Comparison of ENCODE assay signal across 1 cellular context in genomic region chr1:3453891-3454810, GRCh38.
TF ChIP-seq lines count a peak whose summit lies in the region.

ARHGEF16 (plus strand) TSS chr1:3454665; CDS start chr1:3463085, 8,420 bp downstream.

TF ChIP-seq in HepG2, 621 proteins besides CTCF, POLR2A, EP300 and RAD21 (continued from another document and continues in another):
- TF ChIP-seq ZNF710 (CRISPR knock-in tag; IDR thresholded peaks at IDR 0.05; ENCODE audit: borderline replicate concordance) (peak; percentile 30; the same call in 1 of the 2 replicates), E2F1 (CRISPR knock-in tag; IDR thresholded peaks at IDR 0.05) (0 out of 2 replicates have a peak, but pooled peaks have one; percentile 57), ZNF230 (CRISPR knock-in tag; IDR thresholded peaks at IDR 0.05) (no peak; the same call in 1 of the 2 replicates), ZNF672 (CRISPR knock-in tag; IDR thresholded peaks at IDR 0.05) (peak; percentile 53; the same call in 1 of the 2 replicates), TBP (CRISPR knock-in tag; IDR thresholded peaks at IDR 0.05) (0 out of 2 replicates have a peak, but pooled peaks have one; percentile 63), TBX3 (IDR thresholded peaks at IDR 0.05; ENCODE audit: borderline replicate concordance) (no peak), ZNF792 (CRISPR knock-in tag; IDR thresholded peaks at IDR 0.05) (no peak), CC2D1A (CRISPR knock-in tag; IDR thresholded peaks at IDR 0.05) (no peak), NFE2L2 (IDR thresholded peaks at IDR 0.05; ENCODE audit: low read length) (no peak), NFRKB (IDR thresholded peaks at IDR 0.05) (no peak), ZBTB8A (CRISPR knock-in tag; IDR thresholded peaks at IDR 0.05; ENCODE audit: borderline replicate concordance, low read depth) (no peak), ZNF773 (CRISPR knock-in tag; IDR thresholded peaks at IDR 0.05; ENCODE audit: borderline replicate concordance) (no peak), HDAC2 (CRISPR knock-in tag; IDR thresholded peaks at IDR 0.05) (peak; percentile 75; the same call in 1 of the 2 replicates), RFXANK (CRISPR knock-in tag; IDR thresholded peaks at IDR 0.05) (no peak), CBX1 (IDR thresholded peaks at IDR 0.05; ENCODE audit: low read depth) (no peak), TFDP1 (CRISPR knock-in tag; IDR thresholded peaks at IDR 0.05; ENCODE audit: borderline replicate concordance) (peak; percentile 95), FOXP4 (CRISPR knock-in tag; IDR thresholded peaks at IDR 0.05) (no peak), KDM5B (CRISPR knock-in tag; IDR thresholded peaks at IDR 0.05; ENCODE audit: borderline replicate concordance) (0 out of 2 replicates have a peak, but pooled peaks have one; percentile 10), ZBTB25 (CRISPR knock-in tag; IDR thresholded peaks at IDR 0.05) (no peak), HNRNPUL1 (IDR thresholded peaks at IDR 0.05; ENCODE audit: low read depth, low read length) (no peak), MAFG (CRISPR knock-in tag; IDR thresholded peaks at IDR 0.05) (no peak), ZNF34 (CRISPR knock-in tag; IDR thresholded peaks at IDR 0.05; ENCODE audit: borderline replicate concordance) (no peak), ZNF281 (CRISPR knock-in tag; IDR thresholded peaks at IDR 0.05; ENCODE audit: borderline replicate concordance) (peak; percentile 73), ZNF432 (CRISPR knock-in tag; IDR thresholded peaks at IDR 0.05; ENCODE audit: borderline replicate concordance) (no peak), TP53 (CRISPR knock-in tag; conservative IDR thresholded peaks at IDR 0.05) (no peak), EHMT2 (IDR thresholded peaks at IDR 0.05; ENCODE audit: borderline replicate concordance, low read depth, low read length) (no peak), GRHL1 (CRISPR knock-in tag; conservative IDR thresholded peaks at IDR 0.05) (no peak), HES4 (CRISPR knock-in tag; IDR thresholded peaks at IDR 0.05; ENCODE audit: borderline replicate concordance) (peak; percentile 87; the same call in 1 of the 2 replicates), ZNF777 (CRISPR knock-in tag; IDR thresholded peaks at IDR 0.05) (no peak), BCL3 (CRISPR knock-in tag; IDR thresholded peaks at IDR 0.05) (no peak), PHF8 (CRISPR knock-in tag; IDR thresholded peaks at IDR 0.05) (0 out of 2 replicates have a peak, but pooled peaks have one; percentile 3), ZSCAN31 (CRISPR knock-in tag; IDR thresholded peaks at IDR 0.05; ENCODE audit: low read depth) (no peak; the same call in 1 of the 2 replicates), REST (IDR thresholded peaks at IDR 0.05; ENCODE audit: borderline replicate concordance in 1 of 2, low read depth in 1 of 2, low read length in 2 of 2) (no peak), RFXAP (CRISPR knock-in tag; IDR thresholded peaks at IDR 0.05; ENCODE audit: borderline replicate concordance) (no peak), ARNT2 (CRISPR knock-in tag; IDR thresholded peaks at IDR 0.05; ENCODE audit: low read depth) (peak; percentile 52; the same call in 1 of the 2 replicates), KLF6 (CRISPR knock-in tag; IDR thresholded peaks at IDR 0.05) (no peak), IKZF4 (CRISPR knock-in tag; IDR thresholded peaks at IDR 0.05; ENCODE audit: borderline replicate concordance, low read depth, not compliant biosample characterization) (peak; percentile 6), ZNF878 (CRISPR knock-in tag; IDR thresholded peaks at IDR 0.05) (no peak), ZBTB2 (CRISPR knock-in tag; IDR thresholded peaks at IDR 0.05; ENCODE audit: low read depth) (peak; percentile 78; the same call in 1 of the 2 replicates), ZBTB26 (CRISPR knock-in tag; IDR thresholded peaks at IDR 0.05; ENCODE audit: borderline replicate concordance) (no peak)
